In the genomic region with DNA sequence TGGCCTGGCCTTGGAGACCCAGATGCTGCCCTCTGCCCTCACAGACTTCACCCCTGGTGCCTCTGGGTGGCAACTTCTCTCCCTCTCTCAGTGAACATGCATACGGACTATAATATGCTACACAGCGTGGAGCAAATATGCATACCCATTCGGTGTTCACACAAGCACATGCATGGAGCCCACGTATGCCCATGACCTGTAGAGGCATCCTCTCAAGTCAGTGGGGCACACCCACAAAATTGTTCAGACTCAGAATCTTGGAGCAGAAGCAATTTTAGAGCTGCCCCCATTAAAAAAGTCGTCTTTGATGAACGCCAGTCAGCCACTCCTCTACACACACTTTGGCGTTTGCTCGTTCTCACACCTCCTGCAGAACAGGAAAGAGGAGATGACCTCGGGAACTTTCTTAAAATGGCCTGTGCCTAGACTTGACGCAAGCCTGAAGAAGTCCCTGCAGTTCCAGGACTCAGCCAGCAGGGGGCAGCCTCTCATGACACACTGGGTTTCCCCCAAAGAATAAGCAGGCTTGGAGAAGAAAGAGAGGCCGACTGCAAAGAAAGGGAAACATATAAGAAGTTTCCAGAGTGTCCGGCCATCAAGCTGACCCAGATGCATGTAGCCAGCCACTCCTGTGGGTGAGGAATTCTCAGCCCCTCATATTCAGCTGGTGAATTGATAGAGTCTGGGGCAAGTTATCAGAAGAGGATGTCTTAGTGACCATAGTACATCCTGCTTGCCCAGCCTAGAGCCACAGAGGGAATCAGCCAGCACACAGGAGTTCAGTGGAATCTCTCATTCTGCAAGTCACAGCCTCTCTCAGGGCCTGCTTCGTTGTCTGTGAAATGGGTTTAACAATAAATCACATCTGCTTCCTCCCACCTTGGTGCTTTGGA, we compare ENCODE assay signal across 8 cellular contexts. TPM values are rescaled to one million over a fixed set of nuclear protein-coding genes. Genes with fewer than 3 reads are reported as not detected.
DNase-seq lines count a peak whose midpoint lies in the region; ATAC-seq and TF ChIP-seq lines count a peak whose summit lies in the region.

No MANE protein-coding gene starts in this region.

- TF ChIP-seq RAD21 in SK-N-SH (IDR thresholded peaks at IDR 0.05; ENCODE audit: low read length), result peak; percentile 89

- POLR2A ChIA-PET in SK-N-SH (lab: Yijun Ruan, JAX), result no interaction called here

- peak; percentile 88 for TF ChIP-seq CTCF in KMS-11 (conservative IDR thresholded peaks at IDR 0.05; ENCODE audit: low read depth, low read length)
- TF ChIP-seq CTCF in SK-N-SH (IDR thresholded peaks at IDR 0.05), result peak; percentile 98
- TF ChIP-seq CTCF in prostate gland (IDR thresholded peaks at IDR 0.05), result peak; percentile 69 to 83 (median 78)
- TF ChIP-seq CTCF in uterus (IDR thresholded peaks at IDR 0.05), result peak; percentile 72 to 82 (median 73)

- no peak for TF ChIP-seq EP300 in SK-N-SH (IDR thresholded peaks at IDR 0.05; ENCODE audit: borderline replicate concordance in 1 of 2, low read depth in 1 of 2, low read length in 1 of 2)

- H3K4me1 ChIP-seq in KMS-11 (ENCODE audit: low read depth, poor library complexity, severe bottlenecking) (peaks cover 7% of the 10 kb centered on the region), SK-N-SH (ENCODE audit: control insufficient read depth in 1 of 2, insufficient read depth in 2 of 2, low read depth in 1 of 2, low read length in 1 of 2) (peaks cover 4 to 14% of the 10 kb centered on the region in 2 experiments; a peak in 2 of 4 replicates), prostate gland (replicated peaks) (no peaks in the 10 kb centered on the region), uterus (no peaks in the 10 kb centered on the region)

- H3K27ac ChIP-seq in KMS-11 (no peak overlapping the region), SK-N-SH (ENCODE audit: low read depth in 2 of 2, low read length in 1 of 2) (no peak overlapping the region), prostate gland (no peak overlapping the region), uterus (no peak overlapping the region)

- ATAC-seq in GM18907 (IDR thresholded peaks at IDR 0.05; ENCODE audit: unreplicated experiment), result peak; percentile 72
- ATAC-seq in Right ventricle myocardium superior (ENCODE audit: poor library complexity), result peak; percentile 89

- DNase-seq in AML-193 (lab: John Stamatoyannopoulos, UW) (peak; percentile 27 to 48), SK-N-SH (peak; percentile 72), Right ventricle myocardium superior (peak; percentile 82), prostate gland (ENCODE audit: low spot score) (peak; percentile 46), uterus (peak; percentile 69 to 71)
- peak; percentile 69 for DNase-seq in activated naive CD4-positive, alpha-beta T cell treated with anti-CD3 and anti-CD28 coated beads, Interleukin-2, amount 50 U/mL, for 16 hours

- H2AFZ ChIP-seq in KMS-11 (ENCODE audit: low read depth) (peak overlapping the region; percentile 78), SK-N-SH (ENCODE audit: low read depth) (peak overlapping the region; percentile 69; the same call in 1 of the 2 replicates)

- intact Hi-C loops in Right ventricle myocardium superior (cut with DNase I) (loop anchor here (2.0 kb wide), 1 partner anchor 89 kb away; no protein-coding TSS in a partner anchor), prostate gland (cut with DNase I) (loop anchor here (5.0 to 10.0 kb wide), 2 partner anchors 90 to 187 kb away; no protein-coding TSS in a partner anchor), uterus (cut with DNase I; ENCODE audit: low total_unique reads) (loop anchor here (10.0 kb wide), 1 partner anchor 87 kb away; no protein-coding TSS in a partner anchor)

- H3K79me2 ChIP-seq in KMS-11 (ENCODE audit: insufficient read depth, low read depth), result no peaks in the 10 kb centered on the region
- no peaks in the 10 kb centered on the region for H3K79me2 ChIP-seq in SK-N-SH (ENCODE audit: insufficient read depth)

- H3K27me3 ChIP-seq in KMS-11 (ENCODE audit: insufficient read depth, low read depth), result no peaks in the 10 kb centered on the region
- peaks cover 17% of the 10 kb centered on the region; the same call in 1 of the 2 replicates for H3K27me3 ChIP-seq in SK-N-SH (ENCODE audit: insufficient read depth)
- no peaks in the 10 kb centered on the region for H3K27me3 ChIP-seq in prostate gland (replicated peaks; ENCODE audit: insufficient read depth)
- H3K27me3 ChIP-seq in uterus, result no peaks in the 10 kb centered on the region

- TF ChIP-seq POLR2A in prostate gland (IDR thresholded peaks at IDR 0.05), result no peak
- no peak for TF ChIP-seq POLR2A in uterus (IDR thresholded peaks at IDR 0.05)

- H3K4me2 ChIP-seq in KMS-11 (peak overlapping the region; percentile 25; the same call in 1 of the 2 replicates), SK-N-SH (no peak overlapping the region)

- H3K36me3 ChIP-seq in KMS-11 (ENCODE audit: insufficient read depth) (no peaks in the 10 kb centered on the region), SK-N-SH (replicated peaks in 1 of 2; ENCODE audit: control insufficient read depth in 1 of 2, insufficient read depth in 2 of 2, low read length in 1 of 2) (no peaks in the 10 kb centered on the region), prostate gland (no peaks in the 10 kb centered on the region), uterus (no peaks in the 10 kb centered on the region)

- no peaks in the 10 kb centered on the region for H4K20me1 ChIP-seq in KMS-11 (ENCODE audit: insufficient read depth)
- H4K20me1 ChIP-seq in SK-N-SH (ENCODE audit: insufficient read depth), result no peaks in the 10 kb centered on the region

- no peaks in the 10 kb centered on the region for H3K9me2 ChIP-seq in SK-N-SH

- CTCF ChIA-PET in SK-N-SH (lab: Yijun Ruan, JAX), result interaction anchor here (0.6 to 7.7 kb wide), 36 partner anchors 9 to 281 kb away, joined by 3 to 119 read pairs (median 4); a partner anchor contains a TSS

- H3K9me3 ChIP-seq in SK-N-SH (no peaks in the 10 kb centered on the region), prostate gland (no peaks in the 10 kb centered on the region), uterus (no peaks in the 10 kb centered on the region)

- WGBS in SK-N-SH (ENCODE audit: low lambda C conversion rate), result 9% methylated on average over 13 of the region's 13 CpGs
- 18% methylated on average over 10 of the region's 13 CpGs for WGBS in prostate gland

- H3K9ac ChIP-seq in KMS-11 (no peak overlapping the region), SK-N-SH (no peak overlapping the region)

- H3K4me3 ChIP-seq in KMS-11 (IDR thresholded peaks at IDR 0.05; ENCODE audit: insufficient read depth, low read depth, low read length), result no peak overlapping the region
- no peak overlapping the region for H3K4me3 ChIP-seq in SK-N-SH (ENCODE audit: low read depth in 2 of 2, low read length in 1 of 2)
- H3K4me3 ChIP-seq in prostate gland, result no peak overlapping the region
- H3K4me3 ChIP-seq in uterus, result no peak overlapping the region

- peaks cover 1% of the 10 kb centered on the region for H3F3A ChIP-seq in SK-N-SH (replicated peaks; ENCODE audit: insufficient read depth)

TF ChIP-seq in SK-N-SH, 30 proteins besides CTCF, POLR2A, EP300 and RAD21:
- TF ChIP-seq, protein P1, sequence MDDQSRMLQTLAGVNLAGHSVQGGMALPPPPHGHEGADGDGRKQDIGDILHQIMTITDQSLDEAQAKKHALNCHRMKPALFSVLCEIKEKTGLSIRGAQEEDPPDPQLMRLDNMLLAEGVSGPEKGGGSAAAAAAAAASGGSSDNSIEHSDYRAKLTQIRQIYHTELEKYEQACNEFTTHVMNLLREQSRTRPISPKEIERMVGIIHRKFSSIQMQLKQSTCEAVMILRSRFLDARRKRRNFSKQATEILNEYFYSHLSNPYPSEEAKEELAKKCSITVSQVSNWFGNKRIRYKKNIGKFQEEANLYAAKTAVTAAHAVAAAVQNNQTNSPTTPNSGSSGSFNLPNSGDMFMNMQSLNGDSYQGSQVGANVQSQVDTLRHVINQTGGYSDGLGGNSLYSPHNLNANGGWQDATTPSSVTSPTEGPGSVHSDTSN (IDR thresholded peaks at IDR 0.05), result no peak
- TF ChIP-seq SMC3 (IDR thresholded peaks at IDR 0.05; ENCODE audit: low read depth, low read length) (peak; percentile 90), NRF1 (IDR thresholded peaks at IDR 0.05; ENCODE audit: low read depth, low read length) (peak; percentile 11; the same call in 1 of the 2 replicates)

RNA-seq across cellular contexts. Expression of a gene that starts 17.3 kb away (rescaled TPM):
- 0.71 and 0.82 TPM in 2 replicates for polyA plus RNA-seq in SK-N-SH (2012; rRNA removed)
- polyA plus RNA-seq in SK-N-SH (2012; cell fraction: cytosol; rRNA removed), result 0.41 and 0.75 TPM in 2 replicates
- 0.31 and 0.47 TPM in 2 replicates for polyA plus RNA-seq in SK-N-SH (2012; cell fraction: nucleus; rRNA removed)
- total RNA-seq in Right ventricle myocardium superior, result 15.4 TPM
- 1 to 10 TPM; 1.7 to 3.5 TPM for total RNA-seq in prostate gland
- total RNA-seq in uterus, result 1 to 10 TPM in 2 of 4 donors, not detected in 2; 1.3 to 2.6 TPM
